20 cellular contexts compared by ENCODE assay signal in genomic region chr22:16635442-16635841, GRCh38. TPM values are rescaled to one million over a fixed set of nuclear protein-coding genes. Genes with fewer than 3 reads are reported as not detected.
"Had no signal": no experiment of that assay in that cellular context is flagged by ENCODE, and none has a peak within 500 bp of the region (broad histone marks: within the 10 kb centered on the region; RNA-seq: fewer than 3 reads in every experiment).

No MANE protein-coding gene starts in this region.

RNA-seq across cellular contexts. Expression of gene CCT8L2, which starts 42.8 kb away (rescaled TPM):
- total RNA-seq: activated naive CD4-positive, alpha-beta T cell treated with anti-CD3 and anti-CD28 coated beads for 36 hours; activated naive CD4-positive, alpha-beta T cell treated with anti-CD3 and anti-CD28 coated beads, Interleukin-2, amount 50 U/mL, for 72 hours; activated naive CD8-positive, alpha-beta T cell treated with anti-CD3 and anti-CD28 coated beads for 36 hours; activated naive CD8-positive, alpha-beta T cell treated with anti-CD3 and anti-CD28 coated beads, Interleukin-2, amount 10 ng/mL, durations not matched to agents 7 days and 5 days; activated T-cell treated with anti-CD3 and anti-CD28 coated beads, Interleukin-2, amount 50 U/mL, for 72 hours; activated T-helper 1 cell treated with anti-CD3 and anti-CD28 coated beads, Interleukin-12 subunit alpha, Interleukin-12 subunit beta, Interleukin-2, Interleukin-4 antibody, amounts not matched to agents 30 ng/mL and 10 ng/mL and 1 ng/mL, durations not matched to agents 14 hours and 24 hours and 36 hours; activated T-helper 17 cell treated with anti-CD3 and anti-CD28 coated beads, Interleukin-2, amount 50 U/mL, for 72 hours; activated T-helper 2 cell treated with anti-CD3 and anti-CD28 coated beads, Interferon-gamma antibody, Interleukin-2, Interleukin-4, amounts not matched to agents 10 μg/mL and 5 μg/mL and 100 μg/mL, durations not matched to agents 14 hours and 24 hours and 36 hours; adrenal gland; aorta; ascending aorta; astrocyte; body of pancreas; breast epithelium; bronchial epithelial cell; cardiac muscle cell; cardiac septum; cerebellum; chondrocyte had no signal
- polyA plus RNA-seq: adipose tissue, adrenal gland, aorta, cardiac muscle cell had no signal
